8 cellular contexts compared by ENCODE assay signal in the genomic region with DNA sequence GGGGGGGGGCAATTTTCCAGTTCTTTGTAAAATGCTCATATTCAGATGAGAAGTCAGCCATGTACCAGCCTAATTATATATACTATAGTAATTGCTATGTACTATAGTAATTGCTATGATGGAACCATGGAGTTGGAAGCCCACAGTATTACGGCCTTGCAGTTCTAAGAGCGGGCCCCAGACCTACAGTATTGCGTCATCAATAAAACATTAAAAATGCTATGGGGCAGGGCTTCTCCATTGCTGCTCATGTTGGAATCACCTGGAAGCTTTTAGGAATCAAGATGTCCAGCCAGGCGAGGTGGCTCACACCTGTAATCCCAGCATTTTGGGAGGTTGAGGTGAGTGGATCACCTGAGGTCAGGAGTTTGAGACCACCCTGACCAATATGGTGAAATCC.
"Had no signal": no experiment of that assay in that cellular context is flagged by ENCODE, and none has a peak within 500 bp of the region (broad histone marks: within the 10 kb centered on the region; RNA-seq: fewer than 3 reads in every experiment).

No MANE protein-coding gene starts in this region.

- ATAC-seq: GM12878 had no signal

- DNase-seq: GDM1, GF-D8 had no signal

- FAIRE-seq: G401.6, GM12878, GM12891, GM12892, GM18507, GM19239 had no signal

- H3K4me3 ChIP-seq: GM12878 had no signal
